1 cellular context compared by ENCODE assay signal in the genomic region with DNA sequence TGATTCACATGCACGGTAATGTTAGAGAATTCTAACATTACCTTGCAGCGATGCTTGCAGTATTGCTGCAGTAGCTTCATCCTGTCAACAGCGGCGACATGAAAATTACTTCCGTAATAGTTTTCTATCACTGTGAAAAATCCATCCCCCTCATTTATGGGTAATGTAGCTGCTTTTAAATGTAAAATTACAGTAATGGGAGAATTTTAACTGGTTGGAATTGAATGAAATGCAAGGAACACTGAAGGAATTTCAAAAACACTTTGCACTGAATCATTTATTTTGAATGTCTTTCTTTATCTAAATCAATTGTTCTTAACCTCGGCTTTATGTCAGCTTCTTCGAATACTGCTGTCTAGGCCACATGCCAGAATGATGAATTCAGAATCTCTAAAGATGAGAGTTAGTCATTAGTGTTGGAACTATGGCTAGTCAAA.
TF ChIP-seq lines count a peak whose summit lies in the region.

No MANE protein-coding gene starts in this region.

TF ChIP-seq in GM23338, 12 proteins besides CTCF, POLR2A, EP300 and RAD21 (continued from another document):
- TF ChIP-seq, protein P1, sequence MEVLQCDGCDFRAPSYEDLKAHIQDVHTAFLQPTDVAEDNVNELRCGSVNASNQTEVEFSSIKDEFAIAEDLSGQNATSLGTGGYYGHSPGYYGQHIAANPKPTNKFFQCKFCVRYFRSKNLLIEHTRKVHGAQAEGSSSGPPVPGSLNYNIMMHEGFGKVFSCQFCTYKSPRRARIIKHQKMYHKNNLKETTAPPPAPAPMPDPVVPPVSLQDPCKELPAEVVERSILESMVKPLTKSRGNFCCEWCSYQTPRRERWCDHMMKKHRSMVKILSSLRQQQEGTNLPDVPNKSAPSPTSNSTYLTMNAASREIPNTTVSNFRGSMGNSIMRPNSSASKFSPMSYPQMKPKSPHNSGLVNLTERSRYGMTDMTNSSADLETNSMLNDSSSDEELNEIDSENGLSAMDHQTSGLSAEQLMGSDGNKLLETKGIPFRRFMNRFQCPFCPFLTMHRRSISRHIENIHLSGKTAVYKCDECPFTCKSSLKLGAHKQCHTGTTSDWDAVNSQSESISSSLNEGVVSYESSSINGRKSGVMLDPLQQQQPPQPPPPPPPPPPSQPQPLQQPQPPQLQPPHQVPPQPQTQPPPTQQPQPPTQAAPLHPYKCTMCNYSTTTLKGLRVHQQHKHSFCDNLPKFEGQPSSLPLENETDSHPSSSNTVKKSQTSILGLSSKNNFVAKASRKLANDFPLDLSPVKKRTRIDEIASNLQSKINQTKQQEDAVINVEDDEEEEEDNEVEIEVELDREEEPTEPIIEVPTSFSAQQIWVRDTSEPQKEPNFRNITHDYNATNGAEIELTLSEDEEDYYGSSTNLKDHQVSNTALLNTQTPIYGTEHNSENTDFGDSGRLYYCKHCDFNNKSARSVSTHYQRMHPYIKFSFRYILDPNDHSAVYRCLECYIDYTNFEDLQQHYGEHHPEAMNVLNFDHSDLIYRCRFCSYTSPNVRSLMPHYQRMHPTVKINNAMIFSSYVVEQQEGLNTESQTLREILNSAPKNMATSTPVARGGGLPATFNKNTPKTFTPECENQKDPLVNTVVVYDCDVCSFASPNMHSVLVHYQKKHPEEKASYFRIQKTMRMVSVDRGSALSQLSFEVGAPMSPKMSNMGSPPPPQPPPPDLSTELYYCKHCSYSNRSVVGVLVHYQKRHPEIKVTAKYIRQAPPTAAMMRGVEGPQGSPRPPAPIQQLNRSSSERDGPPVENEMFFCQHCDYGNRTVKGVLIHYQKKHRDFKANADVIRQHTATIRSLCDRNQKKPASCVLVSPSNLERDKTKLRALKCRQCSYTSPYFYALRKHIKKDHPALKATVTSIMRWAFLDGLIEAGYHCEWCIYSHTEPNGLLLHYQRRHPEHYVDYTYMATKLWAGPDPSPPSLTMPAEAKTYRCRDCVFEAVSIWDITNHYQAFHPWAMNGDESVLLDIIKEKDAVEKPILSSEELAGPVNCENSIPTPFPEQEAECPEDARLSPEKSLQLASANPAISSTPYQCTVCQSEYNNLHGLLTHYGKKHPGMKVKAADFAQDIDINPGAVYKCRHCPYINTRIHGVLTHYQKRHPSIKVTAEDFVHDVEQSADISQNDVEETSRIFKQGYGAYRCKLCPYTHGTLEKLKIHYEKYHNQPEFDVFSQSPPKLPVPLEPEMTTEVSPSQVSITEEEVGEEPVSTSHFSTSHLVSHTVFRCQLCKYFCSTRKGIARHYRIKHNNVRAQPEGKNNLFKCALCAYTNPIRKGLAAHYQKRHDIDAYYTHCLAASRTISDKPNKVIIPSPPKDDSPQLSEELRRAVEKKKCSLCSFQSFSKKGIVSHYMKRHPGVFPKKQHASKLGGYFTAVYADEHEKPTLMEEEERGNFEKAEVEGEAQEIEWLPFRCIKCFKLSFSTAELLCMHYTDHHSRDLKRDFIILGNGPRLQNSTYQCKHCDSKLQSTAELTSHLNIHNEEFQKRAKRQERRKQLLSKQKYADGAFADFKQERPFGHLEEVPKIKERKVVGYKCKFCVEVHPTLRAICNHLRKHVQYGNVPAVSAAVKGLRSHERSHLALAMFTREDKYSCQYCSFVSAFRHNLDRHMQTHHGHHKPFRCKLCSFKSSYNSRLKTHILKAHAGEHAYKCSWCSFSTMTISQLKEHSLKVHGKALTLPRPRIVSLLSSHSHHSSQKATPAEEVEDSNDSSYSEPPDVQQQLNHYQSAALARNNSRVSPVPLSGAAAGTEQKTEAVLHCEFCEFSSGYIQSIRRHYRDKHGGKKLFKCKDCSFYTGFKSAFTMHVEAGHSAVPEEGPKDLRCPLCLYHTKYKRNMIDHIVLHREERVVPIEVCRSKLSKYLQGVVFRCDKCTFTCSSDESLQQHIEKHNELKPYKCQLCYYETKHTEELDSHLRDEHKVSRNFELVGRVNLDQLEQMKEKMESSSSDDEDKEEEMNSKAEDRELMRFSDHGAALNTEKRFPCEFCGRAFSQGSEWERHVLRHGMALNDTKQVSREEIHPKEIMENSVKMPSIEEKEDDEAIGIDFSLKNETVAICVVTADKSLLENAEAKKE (CRISPR knock-in tag; IDR thresholded peaks at IDR 0.05), result no peak
- TF ChIP-seq, protein P2, sequence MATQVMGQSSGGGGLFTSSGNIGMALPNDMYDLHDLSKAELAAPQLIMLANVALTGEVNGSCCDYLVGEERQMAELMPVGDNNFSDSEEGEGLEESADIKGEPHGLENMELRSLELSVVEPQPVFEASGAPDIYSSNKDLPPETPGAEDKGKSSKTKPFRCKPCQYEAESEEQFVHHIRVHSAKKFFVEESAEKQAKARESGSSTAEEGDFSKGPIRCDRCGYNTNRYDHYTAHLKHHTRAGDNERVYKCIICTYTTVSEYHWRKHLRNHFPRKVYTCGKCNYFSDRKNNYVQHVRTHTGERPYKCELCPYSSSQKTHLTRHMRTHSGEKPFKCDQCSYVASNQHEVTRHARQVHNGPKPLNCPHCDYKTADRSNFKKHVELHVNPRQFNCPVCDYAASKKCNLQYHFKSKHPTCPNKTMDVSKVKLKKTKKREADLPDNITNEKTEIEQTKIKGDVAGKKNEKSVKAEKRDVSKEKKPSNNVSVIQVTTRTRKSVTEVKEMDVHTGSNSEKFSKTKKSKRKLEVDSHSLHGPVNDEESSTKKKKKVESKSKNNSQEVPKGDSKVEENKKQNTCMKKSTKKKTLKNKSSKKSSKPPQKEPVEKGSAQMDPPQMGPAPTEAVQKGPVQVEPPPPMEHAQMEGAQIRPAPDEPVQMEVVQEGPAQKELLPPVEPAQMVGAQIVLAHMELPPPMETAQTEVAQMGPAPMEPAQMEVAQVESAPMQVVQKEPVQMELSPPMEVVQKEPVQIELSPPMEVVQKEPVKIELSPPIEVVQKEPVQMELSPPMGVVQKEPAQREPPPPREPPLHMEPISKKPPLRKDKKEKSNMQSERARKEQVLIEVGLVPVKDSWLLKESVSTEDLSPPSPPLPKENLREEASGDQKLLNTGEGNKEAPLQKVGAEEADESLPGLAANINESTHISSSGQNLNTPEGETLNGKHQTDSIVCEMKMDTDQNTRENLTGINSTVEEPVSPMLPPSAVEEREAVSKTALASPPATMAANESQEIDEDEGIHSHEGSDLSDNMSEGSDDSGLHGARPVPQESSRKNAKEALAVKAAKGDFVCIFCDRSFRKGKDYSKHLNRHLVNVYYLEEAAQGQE (IDR thresholded peaks at IDR 0.05; ENCODE audit: unreplicated experiment), result no peak
- no peak for TF ChIP-seq EZH2phosphoT487 (IDR thresholded peaks at IDR 0.05; ENCODE audit: unreplicated experiment)
